1 cellular context compared by ENCODE assay signal in genomic region chr14:75489480-75489837, GRCh38.
TF ChIP-seq lines count a peak whose summit lies in the region.

No MANE protein-coding gene starts in this region.

TF ChIP-seq in K562, 482 proteins besides CTCF, POLR2A, EP300 and RAD21:
- TF ChIP-seq E2F1 (CRISPR knock-in tag; IDR thresholded peaks at IDR 0.05) = no peak
- no peak for TF ChIP-seq TSC22D4 (tag; IDR thresholded peaks at IDR 0.05)
- no peak for TF ChIP-seq NR2F6 (CRISPR knock-in tag; IDR thresholded peaks at IDR 0.05)
- TF ChIP-seq ZNF431 (CRISPR knock-in tag; IDR thresholded peaks at IDR 0.05) = no peak
- TF ChIP-seq TRIM24 (IDR thresholded peaks at IDR 0.05) = no peak
- no peak for TF ChIP-seq RHOXF2B (CRISPR knock-in tag; conservative IDR thresholded peaks at IDR 0.05)
- TF ChIP-seq PHF21A (IDR thresholded peaks at IDR 0.05; ENCODE audit: borderline replicate concordance, low read depth) = no peak
- no peak for TF ChIP-seq TAF7 (tag; IDR thresholded peaks at IDR 0.05)
- no peak for TF ChIP-seq ARNT (IDR thresholded peaks at IDR 0.05)
- no peak for TF ChIP-seq ZNF551 (CRISPR knock-in tag; IDR thresholded peaks at IDR 0.05)
- no peak for TF ChIP-seq NFIC (IDR thresholded peaks at IDR 0.05)
- TF ChIP-seq TARDBP (IDR thresholded peaks at IDR 0.05) = no peak
- TF ChIP-seq ARID4B (CRISPR knock-in tag; IDR thresholded peaks at IDR 0.05) = no peak
- TF ChIP-seq FOXA3 (CRISPR knock-in tag; conservative IDR thresholded peaks at IDR 0.05 in 1 of 2, IDR thresholded peaks at IDR 0.05 in 1 of 2) = no peak
- no peak for TF ChIP-seq ZBTB8A (IDR thresholded peaks at IDR 0.05; ENCODE audit: partially characterized antibody)
- TF ChIP-seq ZNF699 (CRISPR knock-in tag; IDR thresholded peaks at IDR 0.05; ENCODE audit: insufficient replicate concordance) = no peak
TF ChIP-seq in K562: peak in this region for 0.
